8 cellular contexts compared by ENCODE assay signal in genomic region chr10:23314835-23315239, GRCh38. TPM values are rescaled to one million over a fixed set of nuclear protein-coding genes. Genes with fewer than 3 reads are reported as not detected.
DNase-seq lines count a peak whose midpoint lies in the region; ATAC-seq lines count a peak whose summit lies in the region.

No MANE protein-coding gene starts in this region.

- intact Hi-C loops in activated naive CD4-positive, alpha-beta T cell treated with anti-CD3 and anti-CD28 coated beads for 36 hours (cut with micrococcal nuclease), result loop anchor here (1.0 to 10.0 kb wide), 6 partner anchors 157 to 1200 kb away; no protein-coding TSS in a partner anchor

- peaks cover 4% of the 10 kb centered on the region for H3K4me1 Mint-ChIP-seq in activated naive CD4-positive, alpha-beta T cell treated with anti-CD3 and anti-CD28 coated beads for 36 hours (ENCODE audit: low read depth)

- H3K9me3 Mint-ChIP-seq in activated naive CD4-positive, alpha-beta T cell treated with anti-CD3 and anti-CD28 coated beads for 36 hours, result peaks cover 4% of the 10 kb centered on the region

- DNase-seq in NOMO-1 (lab: John Stamatoyannopoulos, UW; ENCODE audit: unreplicated experiment in 2 of 2), result peak; percentile 22 to 76
- no peak for DNase-seq in NOMO-1 treated with dmso at 0.1 percent for 144 hours (lab: John Stamatoyannopoulos, UW; ENCODE audit: unreplicated experiment)
- peak; percentile 72 for DNase-seq in NCI-H82 (lab: John Stamatoyannopoulos, UW)
- peak; percentile 71 for DNase-seq in activated naive CD4-positive, alpha-beta T cell treated with anti-CD3 and anti-CD28 coated beads for 36 hours
- peak; percentile 74 for DNase-seq in glomerular visceral epithelial cell (ENCODE audit: extremely low spot score)
- peak; percentile 20 for DNase-seq in pulmonary artery endothelial cell (ENCODE audit: low read depth, low spot score)
- no peak for DNase-seq in NCI-H187 treated with DMSO at 0.1 percent for 48 hours (lab: John Stamatoyannopoulos, UW)

- no peak overlapping the region for H3K27ac Mint-ChIP-seq in activated naive CD4-positive, alpha-beta T cell treated with anti-CD3 and anti-CD28 coated beads for 36 hours

- CTCF ChIA-PET in activated naive CD4-positive, alpha-beta T cell treated with anti-CD3 and anti-CD28 coated beads for 36 hours (lab: Charles Lee), result interaction anchor here (0.6 to 4.9 kb wide), 42 partner anchors 9 to 401 kb away, joined by 3 to 106 read pairs (median 4); partner anchors contain the start of genes C10orf67 and OTUD1

- peak; percentile 50 for ATAC-seq in HG02870 (IDR thresholded peaks at IDR 0.05; ENCODE audit: unreplicated experiment)

- no peaks in the 10 kb centered on the region for H3K27me3 Mint-ChIP-seq in activated naive CD4-positive, alpha-beta T cell treated with anti-CD3 and anti-CD28 coated beads for 36 hours (ENCODE audit: low read depth)

- H3K36me3 Mint-ChIP-seq in activated naive CD4-positive, alpha-beta T cell treated with anti-CD3 and anti-CD28 coated beads for 36 hours (ENCODE audit: low read depth), result peaks cover 12% of the 10 kb centered on the region

- no peak overlapping the region for H3K4me3 Mint-ChIP-seq in activated naive CD4-positive, alpha-beta T cell treated with anti-CD3 and anti-CD28 coated beads for 36 hours

RNA-seq across cellular contexts. Expression of gene C10orf67, which starts 29.8 kb away (rescaled TPM):
- 1 to 10 TPM; 2.0 to 3.2 TPM for total RNA-seq in activated naive CD4-positive, alpha-beta T cell treated with anti-CD3 and anti-CD28 coated beads for 36 hours
- total RNA-seq in pulmonary artery endothelial cell, result not detected in 2 replicates

Comparison
In these comparisons a context has a peak if more than half of its experiments do, and no peak if none do; other contexts are left out.
1. DNase-seq: peak in NOMO-1 (2 of 2), NCI-H82 (single experiment), activated naive CD4-positive, alpha-beta T cell treated with anti-CD3 and anti-CD28 coated beads for 36 hours (single experiment), glomerular visceral epithelial cell (single experiment) and pulmonary artery endothelial cell (single experiment); none in NOMO-1 treated with dmso at 0.1 percent for 144 hours (single experiment) and NCI-H187 treated with DMSO at 0.1 percent for 48 hours (single experiment).